8 cellular contexts compared by ENCODE assay signal in genomic region chr16:23801387-23801786, GRCh38. TPM values are rescaled to one million over a fixed set of nuclear protein-coding genes. Genes with fewer than 3 reads are reported as not detected.
DNase-seq lines count a peak whose midpoint lies in the region; ATAC-seq and TF ChIP-seq lines count a peak whose summit lies in the region.

No MANE protein-coding gene starts in this region.

- H3K9me3 Mint-ChIP-seq in activated T-helper 2 cell treated with anti-CD3 and anti-CD28 coated beads, Interferon-gamma antibody, Interleukin-2, Interleukin-4, amounts not matched to agents 10 μg/mL and 5 μg/mL and 100 μg/mL, durations not matched to agents 14 hours and 24 hours and 36 hours: no peaks in the 10 kb centered on the region

- H3K4me1 Mint-ChIP-seq in activated T-helper 2 cell treated with anti-CD3 and anti-CD28 coated beads, Interferon-gamma antibody, Interleukin-2, Interleukin-4, amounts not matched to agents 10 μg/mL and 5 μg/mL and 100 μg/mL, durations not matched to agents 14 hours and 24 hours and 36 hours (ENCODE audit: low read depth): peaks cover 12% of the 10 kb centered on the region

- H3K27me3 ChIP-seq in thoracic aorta (replicated peaks; ENCODE audit: insufficient read depth): no peaks in the 10 kb centered on the region

- ATAC-seq in omental fat pad (ENCODE audit: low FRiP score) (peak; percentile 70), thoracic aorta (ENCODE audit: insufficient number of reproducible peaks, low FRiP score, low read depth) (no peak), GM19452 (IDR thresholded peaks at IDR 0.05; ENCODE audit: unreplicated experiment) (no peak)

- intact Hi-C loops in activated T-helper 2 cell treated with anti-CD3 and anti-CD28 coated beads, Interferon-gamma antibody, Interleukin-2, Interleukin-4, amounts not matched to agents 10 μg/mL and 5 μg/mL and 100 μg/mL, durations not matched to agents 14 hours and 24 hours and 36 hours (cut with micrococcal nuclease): loop anchor here (1.0 to 10.0 kb wide), 6 partner anchors 61 to 703 kb away; partner anchors contain the start of gene CACNG3

- no peaks in the 10 kb centered on the region for H3K36me3 Mint-ChIP-seq in activated T-helper 2 cell treated with anti-CD3 and anti-CD28 coated beads, Interferon-gamma antibody, Interleukin-2, Interleukin-4, amounts not matched to agents 10 μg/mL and 5 μg/mL and 100 μg/mL, durations not matched to agents 14 hours and 24 hours and 36 hours (ENCODE audit: low read depth)

- no peak overlapping the region for H3K27ac ChIP-seq in thoracic aorta

- H3K27ac Mint-ChIP-seq in activated T-helper 2 cell treated with anti-CD3 and anti-CD28 coated beads, Interferon-gamma antibody, Interleukin-2, Interleukin-4, amounts not matched to agents 10 μg/mL and 5 μg/mL and 100 μg/mL, durations not matched to agents 14 hours and 24 hours and 36 hours: no peak overlapping the region

- no peaks in the 10 kb centered on the region for H3K36me3 ChIP-seq in thoracic aorta

- no peak overlapping the region for H3K4me3 ChIP-seq in thoracic aorta

- H3K4me3 Mint-ChIP-seq in activated T-helper 2 cell treated with anti-CD3 and anti-CD28 coated beads, Interferon-gamma antibody, Interleukin-2, Interleukin-4, amounts not matched to agents 10 μg/mL and 5 μg/mL and 100 μg/mL, durations not matched to agents 14 hours and 24 hours and 36 hours (ENCODE audit: low read depth): no peak overlapping the region

- DNase-seq in COLO829 (ENCODE audit: low spot score) (peak; percentile 66), HuH-7 (ENCODE audit: low spot score) (peak; percentile 52), RPMI7951 (ENCODE audit: low read depth) (peak; percentile 47), foreskin melanocyte (peak; percentile 72), omental fat pad (ENCODE audit: low spot score) (peak; percentile 52), thoracic aorta (ENCODE audit: low spot score) (peak; percentile 8)
- DNase-seq in activated T-helper 2 cell treated with anti-CD3 and anti-CD28 coated beads, Interferon-gamma antibody, Interleukin-2, Interleukin-4, amounts not matched to agents 10 μg/mL and 5 μg/mL and 100 μg/mL, durations not matched to agents 14 hours and 24 hours and 36 hours (ENCODE audit: low spot score): peak; percentile 51

- H3K4me1 ChIP-seq in thoracic aorta (ENCODE audit: control insufficient read depth in 1 of 2, low read depth in 2 of 2): no peaks in the 10 kb centered on the region

- no peaks in the 10 kb centered on the region for H3K9me3 ChIP-seq in thoracic aorta

- peaks cover 12% of the 10 kb centered on the region for H3K27me3 Mint-ChIP-seq in activated T-helper 2 cell treated with anti-CD3 and anti-CD28 coated beads, Interferon-gamma antibody, Interleukin-2, Interleukin-4, amounts not matched to agents 10 μg/mL and 5 μg/mL and 100 μg/mL, durations not matched to agents 14 hours and 24 hours and 36 hours (ENCODE audit: low read depth)

- TF ChIP-seq CTCF in omental fat pad (IDR thresholded peaks at IDR 0.05) (peak in 1 of 3 donors; percentile 34), thoracic aorta (IDR thresholded peaks at IDR 0.05) (peak; percentile 56)

RNA-seq across cellular contexts. Expression of gene PRKCB, which starts 34.4 kb away (rescaled TPM):
- total RNA-seq in RPMI7951 (2014; rRNA removed; shearing (Covaris generic)): not detected in 2 replicates
- 69.0 and 69.5 TPM in 2 replicates for total RNA-seq in activated T-helper 2 cell treated with anti-CD3 and anti-CD28 coated beads, Interferon-gamma antibody, Interleukin-2, Interleukin-4, amounts not matched to agents 10 μg/mL and 5 μg/mL and 100 μg/mL, durations not matched to agents 14 hours and 24 hours and 36 hours
- total RNA-seq in omental fat pad (10 to 100 TPM in 2 of 4 donors, 1 to 10 TPM in 2; 5.3 to 18.6 (median 11.1) TPM), thoracic aorta (1 to 10 TPM; 3.4 to 7.5 TPM)

RNA-seq across cellular contexts. Expression of gene CHP2, which starts 46.6 kb away (rescaled TPM):
- not detected in 2 replicates for total RNA-seq in RPMI7951 (2014; rRNA removed; shearing (Covaris generic))
- total RNA-seq in activated T-helper 2 cell treated with anti-CD3 and anti-CD28 coated beads, Interferon-gamma antibody, Interleukin-2, Interleukin-4, amounts not matched to agents 10 μg/mL and 5 μg/mL and 100 μg/mL, durations not matched to agents 14 hours and 24 hours and 36 hours: not detected in 2 replicates
- total RNA-seq in omental fat pad: not detected
- not detected for total RNA-seq in thoracic aorta

Comparison
In these comparisons a context has a peak if more than half of its experiments do, and no peak if none do; other contexts are left out.
1. DNase-seq: peak in every context shown above with its lines; median percentile 72 in foreskin melanocyte; 66 in COLO829; 52 in HuH-7; 52 in omental fat pad; 51 in activated T-helper 2 cell treated with anti-CD3 and anti-CD28 coated beads, Interferon-gamma antibody, Interleukin-2, Interleukin-4, amounts not matched to agents 10 μg/mL and 5 μg/mL and 100 μg/mL, durations not matched to agents 14 hours and 24 hours and 36 hours; 47 in RPMI7951; 8 in thoracic aorta.